In genomic region chr6:155561262-155561970, GRCh38 we compare ENCODE assay signal across 12 cellular contexts.
"Had no signal": no experiment of that assay in that cellular context is flagged by ENCODE, and none has a peak within 500 bp of the region (broad histone marks: within the 10 kb centered on the region; RNA-seq: fewer than 3 reads in every experiment).

No MANE protein-coding gene starts in this region.

- H3K4me3 ChIP-seq: dorsolateral prefrontal cortex, esophagus muscularis mucosa had no signal

- H3K4me1 ChIP-seq: esophagus muscularis mucosa had no signal

- DNase-seq: activated CD4-positive, alpha-beta T cell treated with anti-CD3 and anti-CD28 coated beads, Interleukin-2, amount 50 U/mL, for 1 hour; activated T-cell treated with anti-CD3 and anti-CD28 coated beads, Interleukin-2, amount 50 U/mL, for 1 hour; amniotic stem cell; dorsolateral prefrontal cortex; hypothalamus; naive thymus-derived CD4-positive, alpha-beta T cell; right cardiac atrium; stimulated activated naive B cell treated with anti-CD40 and anti-IgM and Interleukin-4, amounts not matched to agents 10 μg/mL and 1 μg/mL and 100 μg/mL, for 72 hours; substantia nigra had no signal

- H3K27me3 Mint-ChIP-seq: type B pancreatic cell had no signal

- ATAC-seq: naive thymus-derived CD4-positive, alpha-beta T cell; right cardiac atrium; stimulated activated naive B cell treated with anti-CD40 and anti-IgM and Interleukin-4, amounts not matched to agents 10 μg/mL and 1 μg/mL and 100 μg/mL, for 72 hours had no signal

- H3K27ac ChIP-seq: dorsolateral prefrontal cortex, esophagus muscularis mucosa had no signal

- H3K4me1 Mint-ChIP-seq: activated naive CD4-positive, alpha-beta T cell treated with anti-CD3 and anti-CD28 coated beads, Interleukin-2, amount 50 U/mL, for 24 hours; stimulated activated naive B cell treated with anti-CD40 and anti-IgM and Interleukin-4, amounts not matched to agents 10 μg/mL and 1 μg/mL and 100 μg/mL, for 72 hours had no signal

- H3K4me3 Mint-ChIP-seq: activated naive CD4-positive, alpha-beta T cell treated with anti-CD3 and anti-CD28 coated beads, Interleukin-2, amount 50 U/mL, for 24 hours; naive thymus-derived CD4-positive, alpha-beta T cell; stimulated activated naive B cell treated with anti-CD40 and anti-IgM and Interleukin-4, amounts not matched to agents 10 μg/mL and 1 μg/mL and 100 μg/mL, for 72 hours; type B pancreatic cell had no signal

- H3K36me3 ChIP-seq: esophagus muscularis mucosa had no signal

- H3K36me3 Mint-ChIP-seq: activated naive CD4-positive, alpha-beta T cell treated with anti-CD3 and anti-CD28 coated beads, Interleukin-2, amount 50 U/mL, for 24 hours; naive thymus-derived CD4-positive, alpha-beta T cell; type B pancreatic cell had no signal

- H3K27me3 ChIP-seq: dorsolateral prefrontal cortex, esophagus muscularis mucosa had no signal

- H3K9me3 Mint-ChIP-seq: activated naive CD4-positive, alpha-beta T cell treated with anti-CD3 and anti-CD28 coated beads, Interleukin-2, amount 50 U/mL, for 24 hours; type B pancreatic cell had no signal

- H3K27ac Mint-ChIP-seq: activated naive CD4-positive, alpha-beta T cell treated with anti-CD3 and anti-CD28 coated beads, Interleukin-2, amount 50 U/mL, for 24 hours; naive thymus-derived CD4-positive, alpha-beta T cell; stimulated activated naive B cell treated with anti-CD40 and anti-IgM and Interleukin-4, amounts not matched to agents 10 μg/mL and 1 μg/mL and 100 μg/mL, for 72 hours; type B pancreatic cell had no signal

- H3K9me3 ChIP-seq: esophagus muscularis mucosa had no signal
